Comparison of ENCODE assay signal across 10 cellular contexts in the genomic region with DNA sequence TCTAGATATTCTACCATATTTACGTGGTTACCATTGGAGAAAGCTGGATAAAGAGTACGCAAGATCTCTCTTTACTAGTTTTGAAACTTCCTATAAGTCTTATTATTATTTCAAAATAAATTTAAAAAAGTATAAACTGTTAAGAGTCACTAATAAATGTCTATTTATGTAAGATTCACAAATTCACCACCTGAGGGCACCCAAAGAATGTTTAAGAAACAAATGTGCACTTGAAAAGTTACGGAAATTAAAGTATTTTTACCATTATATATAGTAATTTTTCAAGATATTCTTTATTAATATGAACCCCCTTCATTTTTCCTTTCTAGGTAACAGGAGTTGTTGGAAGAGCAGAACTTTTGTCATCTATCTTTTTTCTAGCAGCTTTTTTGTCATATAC. TPM values are rescaled to one million over a fixed set of nuclear protein-coding genes. Genes with fewer than 3 reads are reported as not detected.
A peak's percentile ranks its signal among the peaks of the same experiment; 100 is the strongest.
DNase-seq lines count a peak whose midpoint lies in the region; ATAC-seq, FAIRE-seq and TF ChIP-seq lines count a peak whose summit lies in the region.
"Had no signal": no experiment of that assay in that cellular context is flagged by ENCODE, and none has a peak within 500 bp of the region (broad histone marks: within the 10 kb centered on the region; RNA-seq: fewer than 3 reads in every experiment).

No MANE protein-coding gene starts in this region.

- no peak overlapping the region for H3K27ac Mint-ChIP-seq in Calu3 (ENCODE audit: unreplicated experiment)
- H3K27ac Mint-ChIP-seq: effector memory CD8-positive, alpha-beta T cell had no signal

- H3K4me1 ChIP-seq in Karpas-422 (ENCODE audit: low read length) = peaks cover 9% of the 10 kb centered on the region
- H3K4me1 ChIP-seq in K562 (replicated peaks in 1 of 2; ENCODE audit: control insufficient read depth in 2 of 2, insufficient read depth in 2 of 2, low read length in 2 of 2) = no peaks in the 10 kb centered on the region
- no peaks in the 10 kb centered on the region for H3K4me1 ChIP-seq in mesenchymal stem cell (ENCODE audit: control insufficient read depth, insufficient read depth, low read depth, low read length)
- H3K4me1 ChIP-seq in tibial artery = no peaks in the 10 kb centered on the region
- H3K4me1 ChIP-seq: uterus had no signal

- no TSS peak for BruUV-seq in Calu3 (replicated peaks; lab: Mats Ljungman, UMichigan)
- no TSS peak for BruUV-seq in K562 (replicated peaks; lab: Mats Ljungman, UMichigan)

- H3K9ac ChIP-seq in Karpas-422 (ENCODE audit: low read length) (no peak overlapping the region), K562 (ENCODE audit: insufficient read depth in 1 of 2, low read depth in 2 of 2, low read length in 2 of 2) (no peak overlapping the region), mesenchymal stem cell (ENCODE audit: low read length) (peak overlapping the region; percentile 56)

- CTCF ChIA-PET in Calu3 (lab: Charles Lee) (no interaction called here), K562 (lab: Yijun Ruan, JAX; ENCODE audit: low intra/inter-chr PET ratio) (no interaction called here)

- H3K9me2 ChIP-seq in Karpas-422 (replicated peaks; ENCODE audit: insufficient read depth, low read length) = no peaks in the 10 kb centered on the region

- peak; percentile 49 to 55 for TF ChIP-seq RAD21 in K562 (CRISPR knock-in tag; conservative IDR thresholded peaks at IDR 0.05 in 1 of 2, IDR thresholded peaks at IDR 0.05 in 1 of 2)

- FAIRE-seq in K562 (lab: Jason Lieb, UNC) = no peak
- no peak for FAIRE-seq in urothelium cell line (lab: Jason Lieb, UNC)

- no peak overlapping the region for H3K4me2 ChIP-seq in Karpas-422 (ENCODE audit: low read depth, low read length, poor library complexity, severe bottlenecking)
- H3K4me2 ChIP-seq in K562 (ENCODE audit: insufficient read depth, low read length) = no peak overlapping the region
- no peak overlapping the region for H3K4me2 ChIP-seq in mesenchymal stem cell (ENCODE audit: low read length, poor library complexity, severe bottlenecking)

- peak; percentile 54 for TF ChIP-seq CTCF in Calu3 (IDR thresholded peaks at IDR 0.05; ENCODE audit: unreplicated experiment)
- peak in 1 of 3 experiments; percentile 29; a peak in 2 of 6 replicates for TF ChIP-seq CTCF in K562 (IDR thresholded peaks at IDR 0.05 in 2 of 3, conservative IDR thresholded peaks at IDR 0.05 in 1 of 3; ENCODE audit: insufficient read depth in 2 of 3, low read depth in 1 of 3, low read length in 3 of 3)
- TF ChIP-seq CTCF in tibial artery (IDR thresholded peaks at IDR 0.05) = peak in 1 of 2 experiments; percentile 20

- H3K18ac ChIP-seq in mesenchymal stem cell (ENCODE audit: low read depth in 1 of 2, low read length in 2 of 2) = no peak overlapping the region

- peaks cover 89% of the 10 kb centered on the region for H3K79me2 ChIP-seq in Karpas-422 (ENCODE audit: low read length)
- H3K79me2 ChIP-seq in K562 (ENCODE audit: control insufficient read depth, insufficient read depth, low read length) = no peaks in the 10 kb centered on the region

- no peaks in the 10 kb centered on the region for H3K9me1 ChIP-seq in K562 (ENCODE audit: control insufficient read depth, insufficient read depth, low read length)

- H3K14ac ChIP-seq in mesenchymal stem cell (ENCODE audit: low read length in 2 of 2) = no peak overlapping the region

- no peak overlapping the region for H4K8ac ChIP-seq in mesenchymal stem cell (ENCODE audit: low read length)

- H3K36me3 Mint-ChIP-seq in Calu3 (ENCODE audit: insufficient read depth, unreplicated experiment) = no peaks in the 10 kb centered on the region

- H3K4me3 Mint-ChIP-seq in Calu3 (ENCODE audit: low read depth, unreplicated experiment) = no peak overlapping the region
- H3K4me3 Mint-ChIP-seq: effector memory CD8-positive, alpha-beta T cell had no signal

- H3K23ac ChIP-seq in mesenchymal stem cell (ENCODE audit: low read length in 2 of 2) = no peak overlapping the region

- no peaks in the 10 kb centered on the region for H3K27me3 Mint-ChIP-seq in Calu3 (ENCODE audit: unreplicated experiment)
- H3K27me3 Mint-ChIP-seq: effector memory CD8-positive, alpha-beta T cell had no signal

- no peaks in the 10 kb centered on the region for H3K4me1 Mint-ChIP-seq in Calu3 (ENCODE audit: low read depth, unreplicated experiment)

- H3K36me3 ChIP-seq in Karpas-422 (ENCODE audit: insufficient read depth, low read length) = peaks cover 19% of the 10 kb centered on the region; the same call in 1 of the 2 replicates
- H3K36me3 ChIP-seq in K562 (ENCODE audit: control insufficient read depth, insufficient read depth, low read length) = peaks cover 8% of the 10 kb centered on the region; the same call in 1 of the 3 replicates
- peaks cover 0 to 20% of the 10 kb centered on the region in 2 experiments for H3K36me3 ChIP-seq in mesenchymal stem cell (ENCODE audit: control insufficient read depth in 1 of 2, insufficient read depth in 2 of 2, low read depth in 1 of 2, low read length in 2 of 2)
- H3K36me3 ChIP-seq in tibial artery = peaks cover 0 to 9% (median 6%) of the 10 kb centered on the region in 3 donors
- H3K36me3 ChIP-seq: uterus had no signal

- no peak overlapping the region for H3K4ac ChIP-seq in mesenchymal stem cell (ENCODE audit: low read depth in 1 of 2, low read length in 2 of 2)

- H4K20me1 ChIP-seq in Karpas-422 (ENCODE audit: insufficient read depth, low read depth, low read length) = no peaks in the 10 kb centered on the region
- H4K20me1 ChIP-seq in K562 (replicated peaks; ENCODE audit: control insufficient read depth, insufficient read depth, low read length) = no peaks in the 10 kb centered on the region

- no peak overlapping the region for H3K27ac ChIP-seq in Karpas-422 (ENCODE audit: low read length)
- no peak overlapping the region for H3K27ac ChIP-seq in K562 (ENCODE audit: extremely low read depth, low read depth, low read length)
- no peak overlapping the region for H3K27ac ChIP-seq in mesenchymal stem cell (ENCODE audit: low read length, poor library complexity, severe bottlenecking)
- no peak overlapping the region for H3K27ac ChIP-seq in tibial artery
- H3K27ac ChIP-seq: uterus had no signal

- in situ Hi-C loops in K562 (cut with MboI) = no loop called here

- no peak for TF ChIP-seq POLR2A in K562 (conservative IDR thresholded peaks at IDR 0.05)

- H3K79me1 ChIP-seq in mesenchymal stem cell (replicated peaks; ENCODE audit: low read length, poor library complexity, severe bottlenecking) = peaks cover 6% of the 10 kb centered on the region

- H2AFZ ChIP-seq in Karpas-422 (ENCODE audit: low read length) (no peak overlapping the region), K562 (ENCODE audit: low read depth, low read length) (no peak overlapping the region), mesenchymal stem cell (ENCODE audit: low read depth, low read length) (no peak overlapping the region)

- H4K91ac ChIP-seq in mesenchymal stem cell (ENCODE audit: low read length) = no peak overlapping the region

- no peak overlapping the region for H2BK5ac ChIP-seq in mesenchymal stem cell (ENCODE audit: low read depth, low read length, poor library complexity, severe bottlenecking)

- WGBS in K562 (ENCODE audit: insufficient coverage, low coverage, missing lambda C conversion rate) = 90% methylated on average over 3 of the region's 3 CpGs
- no CpG with 5 or more reads among the region's 3 CpGs for WGBS in mesenchymal stem cell

- intact Hi-C loops in Calu3 (cut with micrococcal nuclease; ENCODE audit: unreplicated experiment) = loop anchor here (1.0 to 5.0 kb wide), 4 partner anchors 238 to 839 kb away; no protein-coding TSS in a partner anchor
- intact Hi-C loops in K562 (cut with micrococcal nuclease) = loop anchor here (2.0 kb wide), 1 partner anchor 239 kb away; no protein-coding TSS in a partner anchor
- intact Hi-C loops in tibial artery (cut with DNase I; ENCODE audit: low total_unique reads) = no loop called here

- DNase-seq in Calu3 = peak; percentile 16
- DNase-seq in Karpas-422 = peak; percentile 69
- DNase-seq in K562 (ENCODE audit: extremely low read depth in 1 of 4, low spot score in 3 of 4) = no peak
- DNase-seq in mesenchymal stem cell = peak; percentile 57
- DNase-seq in tibial artery = no peak
- no peak for DNase-seq in urothelium cell line (ENCODE audit: low spot score)
- DNase-seq: effector memory CD8-positive, alpha-beta T cell; uterus had no signal

- H3K9me3 ChIP-seq in Karpas-422 (ENCODE audit: low read length) (no peaks in the 10 kb centered on the region), K562 (replicated peaks; ENCODE audit: control insufficient read depth, insufficient read depth, low read depth, low read length) (no peaks in the 10 kb centered on the region), mesenchymal stem cell (ENCODE audit: control insufficient read depth, low read length) (no peaks in the 10 kb centered on the region), tibial artery (no peaks in the 10 kb centered on the region)
- H3K9me3 ChIP-seq: uterus had no signal

- POLR2A ChIA-PET in K562 (lab: Yijun Ruan, JAX) = no interaction called here

- TF ChIP-seq EP300 in K562 (IDR thresholded peaks at IDR 0.05; ENCODE audit: low read length) = no peak

- no peak for ATAC-seq in K562
- no peak for ATAC-seq in GM21737 (IDR thresholded peaks at IDR 0.05; ENCODE audit: unreplicated experiment)
- ATAC-seq in HG02678 (IDR thresholded peaks at IDR 0.05; ENCODE audit: unreplicated experiment) = no peak
- ATAC-seq: effector memory CD8-positive, alpha-beta T cell had no signal

- H2BK12ac ChIP-seq in mesenchymal stem cell (ENCODE audit: low read length in 2 of 2) = no peak overlapping the region

- no peak overlapping the region for H2BK15ac ChIP-seq in mesenchymal stem cell (ENCODE audit: low read depth, poor library complexity, severe bottlenecking)

- H2BK120ac ChIP-seq in mesenchymal stem cell (ENCODE audit: low read depth, low read length) = no peak overlapping the region

- H3K27me3 ChIP-seq in Karpas-422 (ENCODE audit: low read length) = no peaks in the 10 kb centered on the region
- H3K27me3 ChIP-seq in K562 (ENCODE audit: control insufficient read depth in 2 of 2, insufficient read depth in 2 of 2, low read length in 2 of 2) = no peaks in the 10 kb centered on the region
- no peaks in the 10 kb centered on the region for H3K27me3 ChIP-seq in mesenchymal stem cell (ENCODE audit: control insufficient read depth in 1 of 2, insufficient read depth in 1 of 2, low read length in 2 of 2)
- no peaks in the 10 kb centered on the region for H3K27me3 ChIP-seq in tibial artery
- H3K27me3 ChIP-seq: uterus had no signal

- H3K9me3 Mint-ChIP-seq in Calu3 (ENCODE audit: low read depth, unreplicated experiment) = no peaks in the 10 kb centered on the region
- H3K9me3 Mint-ChIP-seq: effector memory CD8-positive, alpha-beta T cell had no signal

- no peak overlapping the region for H2AK5ac ChIP-seq in mesenchymal stem cell (ENCODE audit: low read length, severe bottlenecking)

- H3K4me3 ChIP-seq in Karpas-422 (ENCODE audit: low read length) (no peak overlapping the region), K562 (no peak overlapping the region), mesenchymal stem cell (ENCODE audit: insufficient read depth in 1 of 2, low read depth in 1 of 2, low read length in 2 of 2) (no peak overlapping the region), tibial artery (no peak overlapping the region)
- H3K4me3 ChIP-seq: uterus had no signal

RNA-seq across cellular contexts. Expression of a gene that starts 11.9 kb away (rescaled TPM):
- total RNA-seq in Calu3 (2022) = 24.5 and 30.8 TPM in 2 replicates
- total RNA-seq in Karpas-422 (2014; rRNA removed; shearing (Covaris generic); ENCODE audit: low replicate concordance) = 5.6 and 16.6 TPM in 2 replicates
- 18.8 and 33.4 TPM in 2 replicates for total RNA-seq in K562 (2011; cell fraction: chromatin; rRNA removed; ENCODE audit: low replicate concordance)
- total RNA-seq in K562 (2011; cell fraction: nucleolus; rRNA removed) = 5.5 and 5.9 TPM in 2 replicates
- total RNA-seq in K562 (2011; cell fraction: nucleoplasm; rRNA removed) = 15.6 and 27.6 TPM in 2 replicates
- 4.0 TPM in 2 replicates for total RNA-seq in K562 (2014; rRNA removed)
- total RNA-seq in K562 (2014; rRNA removed; fragmentation: Illumina TruSeq; extraction: Trizol) = 9.8 and 10.9 TPM in 2 replicates
- 9.6 and 9.8 TPM in 2 replicates for total RNA-seq in K562 (2015; rRNA removed; fragmentation: Illumina TruSeq; extraction: Trizol)
- total RNA-seq in K562 (2021) = 9.1 and 10.0 TPM in 2 replicates
- 5.1 and 7.2 TPM in 2 replicates for polyA plus RNA-seq in K562 (2011; rRNA removed)
- 1.2 and 4.0 TPM in 2 replicates for polyA plus RNA-seq in K562 (2011; cell fraction: cytosol; rRNA removed)
- 4.8 and 4.9 TPM in 2 replicates for polyA plus RNA-seq in K562 (2011; cell fraction: nucleus; rRNA removed)
- polyA plus RNA-seq in K562 (2012) = 1.2 and 1.7 TPM in 2 replicates
- 3.0 and 4.0 TPM in 2 replicates for polyA plus RNA-seq in K562 (2014; fragmentation: Illumina TruSeq; extraction: Trizol)
- 1 to 10 TPM; 4.6 to 4.7 TPM for polyA plus RNA-seq in K562 (2014; fragmentation: Nextera tagmentation; extraction: Ambion mirVana)
- 1.9 and 2.2 TPM in 2 replicates for polyA plus RNA-seq in K562 (2014; rRNA removed)
- polyA minus RNA-seq in K562 (2011; rRNA and poly(A)+ RNA removed) = 43.4 and 44.5 TPM in 2 replicates
- 11.2 and 12.5 TPM in 2 replicates for polyA minus RNA-seq in K562 (2011; cell fraction: cytosol; rRNA and poly(A)+ RNA removed)
- polyA minus RNA-seq in K562 (2011; cell fraction: nucleus; rRNA and poly(A)+ RNA removed) = 4.3 and 10.3 TPM in 2 replicates
- 22.8 TPM for polyA plus RNA-seq in mesenchymal stem cell (2013, experiment 1 of 2)
- polyA plus RNA-seq in mesenchymal stem cell (2013, experiment 2 of 2) = 25.5 TPM

RNA-seq across cellular contexts. Expression of a gene that starts 12.1 kb away (rescaled TPM):
- total RNA-seq in Calu3 (2022) = 14.1 and 18.8 TPM in 2 replicates
- total RNA-seq in Karpas-422 (2014; rRNA removed; shearing (Covaris generic); ENCODE audit: low replicate concordance) = 17.7 and 30.6 TPM in 2 replicates
- 18.3 and 107 TPM in 2 replicates for total RNA-seq in K562 (2011; cell fraction: chromatin; rRNA removed; ENCODE audit: low replicate concordance)
- 8.3 and 11.3 TPM in 2 replicates for total RNA-seq in K562 (2011; cell fraction: nucleolus; rRNA removed)
- 21.1 and 22.5 TPM in 2 replicates for total RNA-seq in K562 (2011; cell fraction: nucleoplasm; rRNA removed)
- total RNA-seq in K562 (2014; rRNA removed) = 14.1 and 19.3 TPM in 2 replicates
- 19.4 and 23.0 TPM in 2 replicates for total RNA-seq in K562 (2014; rRNA removed; fragmentation: Illumina TruSeq; extraction: Trizol)
- 16.5 and 18.2 TPM in 2 replicates for total RNA-seq in K562 (2015; rRNA removed; fragmentation: Illumina TruSeq; extraction: Trizol)
- total RNA-seq in K562 (2021) = 16.4 and 18.3 TPM in 2 replicates
- polyA plus RNA-seq in K562 (2011; rRNA removed) = 5.8 and 8.0 TPM in 2 replicates
- polyA plus RNA-seq in K562 (2011; cell fraction: cytosol; rRNA removed) = 4.8 TPM in 2 replicates
- polyA plus RNA-seq in K562 (2011; cell fraction: nucleus; rRNA removed) = 12.5 and 12.8 TPM in 2 replicates
- polyA plus RNA-seq in K562 (2012) = 5.5 and 5.9 TPM in 2 replicates
- polyA plus RNA-seq in K562 (2014; fragmentation: Illumina TruSeq; extraction: Trizol) = 13.2 and 13.5 TPM in 2 replicates
- polyA plus RNA-seq in K562 (2014; fragmentation: Nextera tagmentation; extraction: Ambion mirVana) = 10 to 100 TPM in 1 of 2 experiments, 1 to 10 TPM in 1; 7.2 to 10.7 TPM
- 9.8 and 18.1 TPM in 2 replicates for polyA plus RNA-seq in K562 (2014; rRNA removed)
- 19.4 and 24.8 TPM in 2 replicates for polyA minus RNA-seq in K562 (2011; rRNA and poly(A)+ RNA removed)
- 6.3 and 6.9 TPM in 2 replicates for polyA minus RNA-seq in K562 (2011; cell fraction: cytosol; rRNA and poly(A)+ RNA removed)
- polyA minus RNA-seq in K562 (2011; cell fraction: nucleus; rRNA and poly(A)+ RNA removed) = 32.4 and 42.7 TPM in 2 replicates
- polyA plus RNA-seq in mesenchymal stem cell (2013, experiment 1 of 2) = 9.3 TPM
- 9.8 TPM for polyA plus RNA-seq in mesenchymal stem cell (2013, experiment 2 of 2)

Comparison
In these comparisons a context has a peak if more than half of its experiments do, and no peak if none do; other contexts are left out.
1. DNase-seq: peak in Calu3 (single experiment), Karpas-422 (single experiment) and mesenchymal stem cell (single experiment); none in K562 (0 of 4), tibial artery (0 of 2) and urothelium cell line (single experiment).